ENCODE assay signal across 29 cellular contexts in genomic region chr6:119174879-119175817, GRCh38.
DNase-seq lines count a peak whose midpoint lies in the region; FAIRE-seq and TF ChIP-seq lines count a peak whose summit lies in the region.
"Had no signal": no experiment of that assay in that cellular context is flagged by ENCODE, and none has a peak within 500 bp of the region (broad histone marks: within the 10 kb centered on the region; RNA-seq: fewer than 3 reads in every experiment).

No MANE protein-coding gene starts in this region.

- H3K4me1 Mint-ChIP-seq in endothelial cell (ENCODE audit: unreplicated experiment): peaks cover 28% of the 10 kb centered on the region
- H3K4me1 Mint-ChIP-seq in mesothelial cell of epicardium: peaks cover 52% of the 10 kb centered on the region
- H3K4me1 Mint-ChIP-seq: H9 had no signal

- TF ChIP-seq POLR2A in GM12892 (IDR thresholded peaks at IDR 0.05; ENCODE audit: low read depth, low read length): no peak

- FAIRE-seq in GM12892 (lab: Jason Lieb, UNC): no peak
- FAIRE-seq: A204.1, D721Med, GM18507, small intestine had no signal

- H3K4me3 Mint-ChIP-seq in endothelial cell (ENCODE audit: unreplicated experiment) (no peak overlapping the region), mesothelial cell of epicardium (no peak overlapping the region)
- H3K4me3 Mint-ChIP-seq: activated naive CD8-positive, alpha-beta T cell; H9; T-helper 17 cell had no signal

- no peaks in the 10 kb centered on the region for H3K9me3 Mint-ChIP-seq in endothelial cell (ENCODE audit: unreplicated experiment)
- no peaks in the 10 kb centered on the region for H3K9me3 Mint-ChIP-seq in mesothelial cell of epicardium
- H3K9me3 Mint-ChIP-seq: activated T-helper 2 cell treated with anti-CD3 and anti-CD28 coated beads, Interferon-gamma antibody, Interleukin-2, Interleukin-4, amounts not matched to agents 10 μg/mL and 5 μg/mL and 100 μg/mL, durations not matched to agents 14 hours and 24 hours and 36 hours; H9 had no signal

- H3K27ac Mint-ChIP-seq in endothelial cell (ENCODE audit: unreplicated experiment) (peak overlapping the region; percentile 37), mesothelial cell of epicardium (peak overlapping the region; percentile 43)
- H3K27ac Mint-ChIP-seq: activated naive CD8-positive, alpha-beta T cell; activated T-helper 2 cell treated with anti-CD3 and anti-CD28 coated beads, Interferon-gamma antibody, Interleukin-2, Interleukin-4, amounts not matched to agents 10 μg/mL and 5 μg/mL and 100 μg/mL, durations not matched to agents 14 hours and 24 hours and 36 hours; H9; T-helper 17 cell had no signal

- TF ChIP-seq CTCF in endothelial cell (IDR thresholded peaks at IDR 0.05; ENCODE audit: unreplicated experiment) (no peak), mesothelial cell of epicardium (IDR thresholded peaks at IDR 0.05; ENCODE audit: unreplicated experiment) (no peak)

- H3K36me3 Mint-ChIP-seq in endothelial cell (ENCODE audit: low read depth, unreplicated experiment) (peaks cover 7% of the 10 kb centered on the region), mesothelial cell of epicardium (peaks cover 4% of the 10 kb centered on the region)

- peak; percentile 8 for DNase-seq in AG08395 (ENCODE audit: low spot score)
- peak; percentile 8 for DNase-seq in NCI-H226
- DNase-seq in endothelial cell (ENCODE audit: low spot score): no peak
- no peak for DNase-seq in mesothelial cell of epicardium (ENCODE audit: low spot score in 2 of 2, unreplicated experiment in 2 of 2)
- DNase-seq in GM12892 (ENCODE audit: insufficient read length): no peak
- DNase-seq in cerebellar nuclear complex (lab: John Stamatoyannopoulos, UW): no peak
- DNase-seq in stimulated activated CD4-positive, alpha-beta T cell treated with anti-CD3 and anti-CD28 coated beads, Interleukin-15, amount 100 ng/mL, for 24 hours: no peak
- DNase-seq in SW480 (ENCODE audit: low spot score): no peak
- DNase-seq: activated CD4-positive, alpha-beta T cell treated with anti-CD3 and anti-CD28 coated beads, Interleukin-2, amount 50 U/mL, for 4 hours; activated CD8-positive, alpha-beta memory T cell treated with anti-CD3 and anti-CD28 coated beads, Interleukin-2, amount 50 U/mL, for 4 hours; dorsolateral prefrontal cortex; H9; kidney glomerular epithelial cell; mammary epithelial cell; MM.1S; NCI-H1436; NCI-H510A treated with DMSO at 0.1 percent for 48 hours; NK-92 treated with Interleukin-12 subunit alpha and Interleukin-12 subunit beta, amount 100 ng/mL, for 24 hours; Peyer's patch; small intestine; stimulated activated CD4-positive, alpha-beta T cell treated with anti-CD3 and anti-CD28 coated beads, Interleukin-4, amount 100 ng/mL, for 1 hour; stimulated activated naive CD4-positive, alpha-beta T cell treated with Interleukin-2 at 50 U/mL for 16 hours; T-helper 17 cell; thyroid gland had no signal

- H3K27me3 Mint-ChIP-seq in endothelial cell (ENCODE audit: unreplicated experiment) (no peaks in the 10 kb centered on the region), mesothelial cell of epicardium (ENCODE audit: low read depth) (no peaks in the 10 kb centered on the region)
- H3K27me3 Mint-ChIP-seq: activated naive CD8-positive, alpha-beta T cell; T-helper 17 cell had no signal

Comparison
In these comparisons a context has a peak if more than half of its experiments do, and no peak if none do; other contexts are left out.
1. DNase-seq: peak in AG08395 (single experiment) and NCI-H226 (single experiment); none in endothelial cell (single experiment), mesothelial cell of epicardium (0 of 2), GM12892 (single experiment), cerebellar nuclear complex (0 of 2), stimulated activated CD4-positive, alpha-beta T cell treated with anti-CD3 and anti-CD28 coated beads, Interleukin-15, amount 100 ng/mL, for 24 hours (single experiment) and SW480 (single experiment).